In genomic region chr11:350723-351255, GRCh38 we compare ENCODE assay signal across 1 cellular context.
TF ChIP-seq lines count a peak whose summit lies in the region.

No MANE protein-coding gene starts in this region.

TF ChIP-seq in K562, 482 proteins besides CTCF, POLR2A, EP300 and RAD21 (continued from another document and continues in another):
- TF ChIP-seq ZNF239 (CRISPR knock-in tag; IDR thresholded peaks at IDR 0.05), result peak; percentile 51
- TF ChIP-seq TBL1XR1 (IDR thresholded peaks at IDR 0.05; ENCODE audit: low read length in 2 of 2), result 0 out of 4 replicates have a peak, but pooled peaks of 1 of the 2 experiments have one; percentile 30
- TF ChIP-seq TCF7 (IDR thresholded peaks at IDR 0.05; ENCODE audit: borderline replicate concordance), result no peak
- peak; percentile 14; the same call in 1 of the 2 replicates for TF ChIP-seq ZNF134 (CRISPR knock-in tag; conservative IDR thresholded peaks at IDR 0.05)
- TF ChIP-seq, protein P1, sequence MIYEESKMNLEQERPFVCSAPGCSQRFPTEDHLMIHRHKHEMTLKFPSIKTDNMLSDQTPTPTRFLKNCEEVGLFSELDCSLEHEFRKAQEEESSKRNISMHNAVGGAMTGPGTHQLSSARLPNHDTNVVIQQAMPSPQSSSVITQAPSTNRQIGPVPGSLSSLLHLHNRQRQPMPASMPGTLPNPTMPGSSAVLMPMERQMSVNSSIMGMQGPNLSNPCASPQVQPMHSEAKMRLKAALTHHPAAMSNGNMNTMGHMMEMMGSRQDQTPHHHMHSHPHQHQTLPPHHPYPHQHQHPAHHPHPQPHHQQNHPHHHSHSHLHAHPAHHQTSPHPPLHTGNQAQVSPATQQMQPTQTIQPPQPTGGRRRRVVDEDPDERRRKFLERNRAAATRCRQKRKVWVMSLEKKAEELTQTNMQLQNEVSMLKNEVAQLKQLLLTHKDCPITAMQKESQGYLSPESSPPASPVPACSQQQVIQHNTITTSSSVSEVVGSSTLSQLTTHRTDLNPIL (CRISPR knock-in tag; IDR thresholded peaks at IDR 0.05), result 0 out of 2 replicates have a peak, but pooled peaks have one; percentile 48
- TF ChIP-seq ZNF449 (CRISPR knock-in tag; IDR thresholded peaks at IDR 0.05), result peak; percentile 37; the same call in 1 of the 2 replicates
- peak in 1 of 2 experiments; percentile 51; a peak in 2 of 4 replicates for TF ChIP-seq MLLT1 (IDR thresholded peaks at IDR 0.05)
- TF ChIP-seq CUX1 (CRISPR knock-in tag; IDR thresholded peaks at IDR 0.05), result 0 out of 2 replicates have a peak, but pooled peaks have one; percentile 48
- peak; percentile 35 for TF ChIP-seq ZFX (CRISPR knock-in tag; IDR thresholded peaks at IDR 0.05)
- peak; percentile 66 for TF ChIP-seq USF1 (CRISPR knock-in tag; IDR thresholded peaks at IDR 0.05)
- TF ChIP-seq SMAD4 (CRISPR knock-in tag; conservative IDR thresholded peaks at IDR 0.05), result peak; percentile 68; the same call in 1 of the 2 replicates
- TF ChIP-seq DPF2 (IDR thresholded peaks at IDR 0.05), result peak; percentile 56
- TF ChIP-seq KLF13 (tag; IDR thresholded peaks at IDR 0.05; ENCODE audit: borderline replicate concordance, low read depth), result 0 out of 2 replicates have a peak, but pooled peaks have one; percentile 14
- peak; percentile 47; the same call in 1 of the 2 replicates for TF ChIP-seq NFRKB (IDR thresholded peaks at IDR 0.05; ENCODE audit: low read depth)
- no peak for TF ChIP-seq TFAM (CRISPR knock-in tag; conservative IDR thresholded peaks at IDR 0.05)
- TF ChIP-seq SOX6 (IDR thresholded peaks at IDR 0.05), result peak; percentile 45; the same call in 1 of the 2 replicates
- TF ChIP-seq, protein P2, sequence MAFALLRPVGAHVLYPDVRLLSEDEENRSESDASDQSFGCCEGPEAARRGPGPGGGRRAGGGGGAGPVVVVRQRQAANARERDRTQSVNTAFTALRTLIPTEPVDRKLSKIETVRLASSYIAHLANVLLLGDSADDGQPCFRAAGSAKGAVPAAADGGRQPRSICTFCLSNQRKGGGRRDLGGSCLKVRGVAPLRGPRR (CRISPR knock-in tag; IDR thresholded peaks at IDR 0.05), result 0 out of 2 replicates have a peak, but pooled peaks have one; percentile 38
- peak; percentile 77; the same call in 1 of the 2 replicates for TF ChIP-seq RNF2 (IDR thresholded peaks at IDR 0.05)
- peak in 1 of 2 experiments; percentile 44; a peak in 1 of 4 replicates for TF ChIP-seq TEAD1 (CRISPR knock-in tag; IDR thresholded peaks at IDR 0.05)
- 0 out of 2 replicates have a peak, but pooled peaks have one; percentile 10 for TF ChIP-seq ZNF311 (CRISPR knock-in tag; IDR thresholded peaks at IDR 0.05)
- peak; percentile 73; the same call in 1 of the 2 replicates for TF ChIP-seq GATAD2A (IDR thresholded peaks at IDR 0.05)
- TF ChIP-seq CTBP1 (IDR thresholded peaks at IDR 0.05; ENCODE audit: borderline replicate concordance), result peak; percentile 55; the same call in 1 of the 2 replicates
- peak; percentile 58; the same call in 1 of the 2 replicates for TF ChIP-seq EP400 (IDR thresholded peaks at IDR 0.05)
- TF ChIP-seq ZNF583 (CRISPR knock-in tag; IDR thresholded peaks at IDR 0.05), result peak; percentile 32; the same call in 1 of the 2 replicates
- peak; percentile 43; the same call in 1 of the 2 replicates for TF ChIP-seq USF2 (CRISPR knock-in tag; IDR thresholded peaks at IDR 0.05)
- 0 out of 2 replicates have a peak, but pooled peaks have one; percentile 53 for TF ChIP-seq RFX7 (CRISPR knock-in tag; IDR thresholded peaks at IDR 0.05)
- TF ChIP-seq FOXP4 (CRISPR knock-in tag; IDR thresholded peaks at IDR 0.05; ENCODE audit: borderline replicate concordance), result 0 out of 2 replicates have a peak, but pooled peaks have one; percentile 37
- TF ChIP-seq, protein P3, sequence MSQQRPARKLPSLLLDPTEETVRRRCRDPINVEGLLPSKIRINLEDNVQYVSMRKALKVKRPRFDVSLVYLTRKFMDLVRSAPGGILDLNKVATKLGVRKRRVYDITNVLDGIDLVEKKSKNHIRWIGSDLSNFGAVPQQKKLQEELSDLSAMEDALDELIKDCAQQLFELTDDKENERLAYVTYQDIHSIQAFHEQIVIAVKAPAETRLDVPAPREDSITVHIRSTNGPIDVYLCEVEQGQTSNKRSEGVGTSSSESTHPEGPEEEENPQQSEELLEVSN (IDR thresholded peaks at IDR 0.05; ENCODE audit: borderline replicate concordance in 1 of 2, extremely low read depth in 1 of 2, insufficient read depth in 1 of 2, insufficient read length in 1 of 2, low read depth in 1 of 2, low read length in 1 of 2, poor library complexity in 1 of 2, severe bottlenecking in 1 of 2), result peak; percentile 35 to 61
- TF ChIP-seq ARID1B (IDR thresholded peaks at IDR 0.05), result peak; percentile 49
- TF ChIP-seq PHF8 (IDR thresholded peaks at IDR 0.05; ENCODE audit: borderline replicate concordance, low read length), result peak; percentile 16; the same call in 1 of the 2 replicates
- TF ChIP-seq ATF1 (CRISPR knock-in tag; IDR thresholded peaks at IDR 0.05), result no peak
- TF ChIP-seq ATF1 (tag; IDR thresholded peaks at IDR 0.05), result peak; percentile 51
- TF ChIP-seq, protein P4, sequence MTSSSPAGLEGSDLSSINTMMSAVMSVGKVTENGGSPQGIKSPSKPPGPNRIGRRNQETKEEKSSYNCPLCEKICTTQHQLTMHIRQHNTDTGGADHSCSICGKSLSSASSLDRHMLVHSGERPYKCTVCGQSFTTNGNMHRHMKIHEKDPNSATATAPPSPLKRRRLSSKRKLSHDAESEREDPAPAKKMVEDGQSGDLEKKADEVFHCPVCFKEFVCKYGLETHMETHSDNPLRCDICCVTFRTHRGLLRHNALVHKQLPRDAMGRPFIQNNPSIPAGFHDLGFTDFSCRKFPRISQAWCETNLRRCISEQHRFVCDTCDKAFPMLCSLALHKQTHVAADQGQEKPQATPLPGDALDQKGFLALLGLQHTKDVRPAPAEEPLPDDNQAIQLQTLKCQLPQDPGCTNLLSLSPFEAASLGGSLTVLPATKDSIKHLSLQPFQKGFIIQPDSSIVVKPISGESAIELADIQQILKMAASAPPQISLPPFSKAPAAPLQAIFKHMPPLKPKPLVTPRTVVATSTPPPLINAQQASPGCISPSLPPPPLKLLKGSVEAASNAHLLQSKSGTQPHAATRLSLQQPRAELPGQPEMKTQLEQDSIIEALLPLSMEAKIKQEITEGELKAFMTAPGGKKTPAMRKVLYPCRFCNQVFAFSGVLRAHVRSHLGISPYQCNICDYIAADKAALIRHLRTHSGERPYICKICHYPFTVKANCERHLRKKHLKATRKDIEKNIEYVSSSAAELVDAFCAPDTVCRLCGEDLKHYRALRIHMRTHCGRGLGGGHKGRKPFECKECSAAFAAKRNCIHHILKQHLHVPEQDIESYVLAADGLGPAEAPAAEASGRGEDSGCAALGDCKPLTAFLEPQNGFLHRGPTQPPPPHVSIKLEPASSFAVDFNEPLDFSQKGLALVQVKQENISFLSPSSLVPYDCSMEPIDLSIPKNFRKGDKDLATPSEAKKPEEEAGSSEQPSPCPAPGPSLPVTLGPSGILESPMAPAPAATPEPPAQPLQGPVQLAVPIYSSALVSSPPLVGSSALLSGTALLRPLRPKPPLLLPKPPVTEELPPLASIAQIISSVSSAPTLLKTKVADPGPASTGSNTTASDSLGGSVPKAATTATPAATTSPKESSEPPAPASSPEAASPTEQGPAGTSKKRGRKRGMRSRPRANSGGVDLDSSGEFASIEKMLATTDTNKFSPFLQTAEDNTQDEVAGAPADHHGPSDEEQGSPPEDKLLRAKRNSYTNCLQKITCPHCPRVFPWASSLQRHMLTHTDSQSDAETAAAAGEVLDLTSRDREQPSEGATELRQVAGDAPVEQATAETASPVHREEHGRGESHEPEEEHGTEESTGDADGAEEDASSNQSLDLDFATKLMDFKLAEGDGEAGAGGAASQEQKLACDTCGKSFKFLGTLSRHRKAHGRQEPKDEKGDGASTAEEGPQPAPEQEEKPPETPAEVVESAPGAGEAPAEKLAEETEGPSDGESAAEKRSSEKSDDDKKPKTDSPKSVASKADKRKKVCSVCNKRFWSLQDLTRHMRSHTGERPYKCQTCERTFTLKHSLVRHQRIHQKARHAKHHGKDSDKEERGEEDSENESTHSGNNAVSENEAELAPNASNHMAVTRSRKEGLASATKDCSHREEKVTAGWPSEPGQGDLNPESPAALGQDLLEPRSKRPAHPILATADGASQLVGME (CRISPR knock-in tag; IDR thresholded peaks at IDR 0.05), result peak; percentile 62; the same call in 1 of the 2 replicates
